ENCODE assay signal across 8 cellular contexts in genomic region chr22:26429458-26430238, GRCh38. TPM values are rescaled to one million over a fixed set of nuclear protein-coding genes. Genes with fewer than 3 reads are reported as not detected.
A peak's percentile ranks its signal among the peaks of the same experiment; 100 is the strongest.
DNase-seq lines count a peak whose midpoint lies in the region; ATAC-seq, FAIRE-seq and TF ChIP-seq lines count a peak whose summit lies in the region.

No MANE protein-coding gene starts in this region.

- CTCF ChIA-PET in A673 (lab: Charles Lee), result interaction anchor here (0.6 kb wide), 1 partner anchor 72 kb away, joined by 3 read pairs; no protein-coding TSS in a partner anchor

- POLR2A ChIA-PET in A673 (lab: Charles Lee; ENCODE audit: low non-redundant PET), result no interaction called here

- H3K36me3 ChIP-seq in A673 (ENCODE audit: insufficient read depth, low read length, poor library complexity, severe bottlenecking) (no peaks in the 10 kb centered on the region), lung (ENCODE audit: control insufficient read depth in 2 of 2, insufficient read depth in 2 of 2, low read length in 2 of 2) (no peaks in the 10 kb centered on the region)

- peaks cover 24% of the 10 kb centered on the region for H3K27me3 ChIP-seq in A673 (replicated peaks; ENCODE audit: insufficient read depth, low read depth, low read length, poor library complexity)
- no peaks in the 10 kb centered on the region for H3K27me3 ChIP-seq in HL-60 (ENCODE audit: insufficient read depth, poor library complexity, severe bottlenecking)
- H3K27me3 ChIP-seq in lung (ENCODE audit: control insufficient read depth, insufficient read depth), result no peaks in the 10 kb centered on the region

- DNase-seq in A673 (ENCODE audit: low spot score) (no peak), HL-60 (ENCODE audit: low read depth in 1 of 2, low spot score in 1 of 2) (no peak), astrocyte of the spinal cord (ENCODE audit: low read depth, low spot score) (no peak), lung (ENCODE audit: low spot score) (no peak), urothelium cell line (ENCODE audit: low spot score) (peak; percentile 62), DMS79 treated with DMSO at 0.1 percent for 48 hours (lab: John Stamatoyannopoulos, UW) (no peak), CD1c-positive myeloid dendritic cell (ENCODE audit: extremely low spot score) (no peak)

- peak; percentile 98 for FAIRE-seq in urothelium cell line (lab: Jason Lieb, UNC)

- peaks cover 11% of the 10 kb centered on the region for H3K4me1 ChIP-seq in A673 (ENCODE audit: insufficient read depth, low read length, poor library complexity, severe bottlenecking)
- peaks cover 0 to 8% of the 10 kb centered on the region in 2 donors for H3K4me1 ChIP-seq in lung (ENCODE audit: control insufficient read depth in 2 of 2, insufficient read depth in 2 of 2, low read length in 2 of 2)

- in situ Hi-C loops in astrocyte of the spinal cord (cut with HindIII; ENCODE audit: low sequenced_read_pairs), result no loop called here

- BruUV-seq in A673 (replicated peaks; lab: Mats Ljungman, UMichigan), result no TSS peak

- 6 to 13% methylated on average over 23 to 50 of the region's 50 CpGs for WGBS in lung, 2 donors

- H3K9me3 ChIP-seq in A673 (ENCODE audit: low read depth, low read length, poor library complexity, severe bottlenecking), result no peaks in the 10 kb centered on the region
- peaks cover 0 to 4% of the 10 kb centered on the region in 2 donors for H3K9me3 ChIP-seq in lung (ENCODE audit: control insufficient read depth in 2 of 2, insufficient read depth in 1 of 2, low read length in 1 of 2)

- H3K4me3 ChIP-seq in A673 (ENCODE audit: low read depth, low read length, poor library complexity, severe bottlenecking) (peak overlapping the region; percentile 64), HL-60 (replicated peaks; ENCODE audit: insufficient read depth, low read length) (peak overlapping the region; percentile 51), astrocyte of the spinal cord (ENCODE audit: low read depth, low read length) (peak overlapping the region; percentile 69), lung (peak overlapping the region; percentile 42)

- H3K27ac ChIP-seq in A673 (ENCODE audit: low read depth, low read length, poor library complexity, severe bottlenecking) (no peak overlapping the region), HL-60 (replicated peaks) (no peak overlapping the region), lung (ENCODE audit: low read depth in 1 of 2, low read length in 1 of 2) (no peak overlapping the region)

- TF ChIP-seq CTCF in A673 (conservative IDR thresholded peaks at IDR 0.05; ENCODE audit: low read depth, low read length) (no peak), HL-60 (IDR thresholded peaks at IDR 0.05; ENCODE audit: insufficient read depth, low read length) (no peak), astrocyte of the spinal cord (IDR thresholded peaks at IDR 0.05; ENCODE audit: low read depth, low read length) (no peak), lung (IDR thresholded peaks at IDR 0.05; ENCODE audit: control extremely low read depth, extremely low read depth) (no peak)

- peak; percentile 20 for ATAC-seq in GM19043 (IDR thresholded peaks at IDR 0.05; ENCODE audit: low read depth, unreplicated experiment)
- ATAC-seq in lung (ENCODE audit: insufficient read depth, low FRiP score), result no peak

- intact Hi-C loops in A673 (cut with micrococcal nuclease; ENCODE audit: unreplicated experiment), result no loop called here

RNA-seq across cellular contexts. Expression of gene ASPHD2, which starts 0.6 kb away (rescaled TPM):
- total RNA-seq in A673 (2021) (1.2 and 1.4 TPM in 2 replicates), lung (1 to 10 TPM in 1 of 2 donors, under 1 TPM in 1; 0.31 to 1.4 TPM)
- 1 to 10 TPM in 1 of 2 donors, under 1 TPM in 1; 0.45 to 1.6 TPM for polyA plus RNA-seq in lung

RNA-seq across cellular contexts. Expression of gene HPS4, which starts 53.9 kb away (rescaled TPM):
- 46.9 and 47.9 TPM in 2 replicates for total RNA-seq in A673 (2021)
- total RNA-seq in lung, result 10 to 100 TPM; 31.6 to 48.5 TPM
- 10 to 100 TPM; 14.0 to 15.1 TPM for polyA plus RNA-seq in lung

RNA-seq across cellular contexts. Expression of gene SRRD, which starts 54.0 kb away (rescaled TPM):
- 28.8 and 33.9 TPM in 2 replicates for total RNA-seq in A673 (2021)
- 10 to 100 TPM; 15.6 to 17.6 TPM for total RNA-seq in lung
- polyA plus RNA-seq in lung, result 10 to 100 TPM in 1 of 2 donors, 1 to 10 TPM in 1; 8.5 to 11.8 TPM
